In genomic region chr6:86683132-86683908, GRCh38 we compare ENCODE assay signal across 16 cellular contexts.
"Had no signal": no experiment of that assay in that cellular context is flagged by ENCODE, and none has a peak within 500 bp of the region (broad histone marks: within the 10 kb centered on the region; RNA-seq: fewer than 3 reads in every experiment).

No MANE protein-coding gene starts in this region.

- ATAC-seq: gastroesophageal sphincter; left cardiac atrium; natural killer cell treated with Interleukin-12 subunit alpha and Interleukin-12 subunit beta and Interleukin-15 and Interleukin-18, amount 100 ng/mL, for 72 hours; psoas muscle; stimulated activated naive CD8-positive, alpha-beta T cell treated with anti-CD3 and anti-CD28 coated beads, Interleukin-15, Interleukin-2, amounts not matched to agents 100 U/mL and 50 U/mL, for 24 hours; upper lobe of right lung had no signal

- DNase-seq: activated CD4-positive, alpha-beta memory T cell treated with anti-CD3 and anti-CD28 coated beads for 36 hours; activated CD4-positive, alpha-beta T cell treated with anti-CD3 and anti-CD28 coated beads for 48 hours; activated CD4-positive, CD25-positive, alpha-beta regulatory T cell; activated naive CD4-positive, alpha-beta T cell treated with anti-CD3 and anti-CD28 coated beads, Interleukin-2, amount 10 ng/mL, durations not matched to agents 7 days and 5 days; activated T-cell treated with anti-CD3 and anti-CD28 coated beads, Interleukin-2, amount 50 U/mL, for 48 hours; amygdala; cerebellar nuclear complex; head of caudate nucleus; left cardiac atrium; psoas muscle; spleen; stimulated activated CD4-positive, alpha-beta T cell treated with anti-CD3 and anti-CD28 coated beads, Interleukin-4, amount 100 ng/mL, for 1 hour; stimulated activated naive CD8-positive, alpha-beta T cell treated with anti-CD3 and anti-CD28 coated beads, Interleukin-15, Interleukin-2, amounts not matched to agents 100 U/mL and 50 U/mL, for 24 hours; upper lobe of right lung had no signal
